Comparison of ENCODE assay signal across 19 cellular contexts in the genomic region with DNA sequence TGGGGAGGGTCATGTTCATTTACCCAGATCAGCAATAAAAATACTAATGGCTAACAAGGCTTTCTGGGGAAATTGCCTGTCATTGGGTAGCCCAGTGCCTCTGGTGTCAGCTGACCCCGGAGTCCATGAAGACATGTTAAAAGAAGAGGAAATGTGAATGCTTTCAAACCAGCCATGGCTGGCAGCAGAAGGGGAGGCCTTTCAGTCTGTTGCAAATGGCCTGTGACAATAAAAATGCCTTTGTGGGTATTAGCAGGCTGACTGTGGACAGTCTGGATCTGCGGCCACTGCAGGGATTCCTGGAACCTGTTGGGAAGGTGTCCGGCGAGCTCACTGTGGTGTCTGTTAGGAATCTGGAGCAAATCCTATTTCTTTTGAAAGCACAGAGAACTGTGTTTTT. TPM values are rescaled to one million over a fixed set of nuclear protein-coding genes. Genes with fewer than 3 reads are reported as not detected.
DNase-seq lines count a peak whose midpoint lies in the region; ATAC-seq and TF ChIP-seq lines count a peak whose summit lies in the region.
"Had no signal": no experiment of that assay in that cellular context is flagged by ENCODE, and none has a peak within 500 bp of the region (broad histone marks: within the 10 kb centered on the region; RNA-seq: fewer than 3 reads in every experiment).

No MANE protein-coding gene starts in this region.

- DNase-seq in NCI-H69 (lab: John Stamatoyannopoulos, UW) (peak; percentile 30), substantia nigra (lab: John Stamatoyannopoulos, UW) (peak in 5 of 49 donors; percentile 19 to 37 (median 24)), NCI-H187 treated with DMSO at 0.1 percent for 48 hours (lab: John Stamatoyannopoulos, UW) (no peak), lower lobe of right lung (no peak), kidney glomerular epithelial cell (lab: John Stamatoyannopoulos, UW) (no peak)
- DNase-seq: activated CD8-positive, alpha-beta memory T cell treated with anti-CD3 and anti-CD28 coated beads, Interleukin-2, amount 10 ng/mL, durations not matched to agents 7 days and 5 days; activated naive CD4-positive, alpha-beta T cell treated with anti-CD3 and anti-CD28 coated beads for 36 hours; body of pancreas; DMS153; effector memory CD8-positive, alpha-beta T cell; naive thymus-derived CD4-positive, alpha-beta T cell; NCI-H1417; OCI-M1 had no signal

- no peak for ATAC-seq in lower lobe of right lung
- ATAC-seq: activated CD8-positive, alpha-beta memory T cell treated with anti-CD3 and anti-CD28 coated beads, Interleukin-2, amount 10 ng/mL, durations not matched to agents 7 days and 5 days; body of pancreas; effector memory CD8-positive, alpha-beta T cell; naive thymus-derived CD4-positive, alpha-beta T cell; sciatic nerve; stimulated activated memory B cell treated with anti-CD40 and anti-IgM and Interleukin-4, amounts not matched to agents 10 μg/mL and 1 μg/mL and 100 μg/mL, for 72 hours had no signal

- H3K36me3 ChIP-seq in muscle layer of duodenum (ENCODE audit: control insufficient read depth in 1 of 2, insufficient read depth in 2 of 2, low read length in 2 of 2) = peaks cover 0 to 9% of the 10 kb centered on the region in 2 donors
- H3K36me3 ChIP-seq in lower lobe of right lung = no peaks in the 10 kb centered on the region

- peaks cover 27 to 66% of the 10 kb centered on the region in 2 donors for H3K4me1 ChIP-seq in muscle layer of duodenum (ENCODE audit: control insufficient read depth in 1 of 2, insufficient read depth in 2 of 2, low read length in 2 of 2)
- H3K4me1 ChIP-seq in lower lobe of right lung = peaks cover 72% of the 10 kb centered on the region

- intact Hi-C loops in lower lobe of right lung (cut with DNase I) = no loop called here

- peak overlapping the region; percentile 8 to 37 for H3K4me3 ChIP-seq in muscle layer of duodenum (ENCODE audit: low read depth in 1 of 2, low read length in 2 of 2)
- H3K4me3 ChIP-seq in lower lobe of right lung = no peak overlapping the region
- H3K4me3 ChIP-seq: body of pancreas had no signal

- H3K27me3 ChIP-seq in muscle layer of duodenum (ENCODE audit: low read depth, low read length) (no peaks in the 10 kb centered on the region), lower lobe of right lung (ENCODE audit: low read depth) (no peaks in the 10 kb centered on the region)
- H3K27me3 ChIP-seq: body of pancreas had no signal

- TF ChIP-seq CTCF in lower lobe of right lung (IDR thresholded peaks at IDR 0.05) = no peak

- H3K9me3 ChIP-seq in muscle layer of duodenum (ENCODE audit: control insufficient read depth in 1 of 2, low read length in 2 of 2) = no peaks in the 10 kb centered on the region
- H3K9me3 ChIP-seq in lower lobe of right lung = no peaks in the 10 kb centered on the region
- H3K9me3 ChIP-seq: body of pancreas had no signal

- H3K27ac ChIP-seq in cingulate gyrus (ENCODE audit: low read depth, low read length) = peak overlapping the region; percentile 49
- peak overlapping the region; percentile 33 for H3K27ac ChIP-seq in muscle layer of duodenum (ENCODE audit: low read length)
- H3K27ac ChIP-seq in substantia nigra (ENCODE audit: low read depth, low read length, poor library complexity, severe bottlenecking) = peak overlapping the region; percentile 75
- H3K27ac ChIP-seq in lower lobe of right lung = no peak overlapping the region
- H3K27ac ChIP-seq: body of pancreas had no signal

RNA-seq across cellular contexts. Expression of gene ABL1, which starts 7.5 kb away (rescaled TPM):
- 50.2 TPM for total RNA-seq in lower lobe of right lung

RNA-seq across cellular contexts. Expression of gene QRFP, which starts 54.1 kb away (rescaled TPM):
- total RNA-seq in lower lobe of right lung = not detected
- total RNA-seq: activated CD8-positive, alpha-beta memory T cell treated with anti-CD3 and anti-CD28 coated beads, Interleukin-2, amount 10 ng/mL, durations not matched to agents 7 days and 5 days; activated naive CD4-positive, alpha-beta T cell treated with anti-CD3 and anti-CD28 coated beads for 36 hours; body of pancreas; H1; naive thymus-derived CD4-positive, alpha-beta T cell; NCI-H460; sciatic nerve had no signal
